ENCODE assay signal across 27 cellular contexts in the genomic region with DNA sequence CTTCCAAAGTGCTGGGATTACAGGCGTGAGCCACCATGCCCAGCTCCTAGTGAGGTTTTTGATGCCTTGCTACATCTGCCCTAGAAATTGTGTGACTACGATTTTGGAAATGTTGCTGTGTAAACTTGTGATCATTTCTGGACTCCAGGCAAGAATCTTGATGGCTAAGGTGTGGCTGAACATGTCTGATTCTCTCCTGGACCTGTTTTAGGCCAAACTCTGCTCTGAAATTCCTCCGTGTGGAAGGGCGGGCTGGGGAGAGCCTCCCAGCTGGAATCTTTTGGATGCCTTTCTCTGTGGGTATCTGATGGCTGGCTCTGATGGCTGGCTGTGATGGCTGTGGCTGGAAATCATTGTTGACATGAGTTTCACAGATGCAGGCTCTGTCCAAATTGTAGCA. TPM values are rescaled to one million over a fixed set of nuclear protein-coding genes. Genes with fewer than 3 reads are reported as not detected.
"Had no signal": no experiment of that assay in that cellular context is flagged by ENCODE, and none has a peak within 500 bp of the region (broad histone marks: within the 10 kb centered on the region; RNA-seq: fewer than 3 reads in every experiment).

No MANE protein-coding gene starts in this region.

- H3K27ac ChIP-seq: body of pancreas, SJSA1 had no signal

- ATAC-seq: activated CD8-positive, alpha-beta T cell treated with anti-CD3 and anti-CD28 coated beads, Interleukin-2, amount 10 ng/mL, durations not matched to agents 7 days and 5 days; body of pancreas; Panc1; T-helper 17 cell; WTC11 had no signal

- H3K27ac Mint-ChIP-seq: activated CD8-positive, alpha-beta T cell treated with anti-CD3 and anti-CD28 coated beads, Interleukin-2, amount 10 ng/mL, durations not matched to agents 7 days and 5 days; T-helper 17 cell; WTC11 had no signal

- H3K27me3 ChIP-seq: body of pancreas, SJSA1 had no signal

- DNase-seq: activated CD4-positive, alpha-beta T cell treated with anti-CD3 and anti-CD28 coated beads for 48 hours; activated CD4-positive, alpha-beta T cell treated with anti-CD3 and anti-CD28 coated beads, Interleukin-2, amount 50 U/mL, for 4 hours; activated CD4-positive, CD25-positive, alpha-beta regulatory T cell treated with anti-CD3 and anti-CD28 coated beads, Interleukin-2, amount 50 U/mL, for 72 hours; activated CD8-positive, alpha-beta memory T cell treated with anti-CD3 and anti-CD28 coated beads, Interleukin-2, amount 50 U/mL, for 48 hours; activated CD8-positive, alpha-beta T cell treated with anti-CD3 and anti-CD28 coated beads, Interleukin-2, amount 10 ng/mL, durations not matched to agents 7 days and 5 days; activated naive CD4-positive, alpha-beta T cell treated with anti-CD3 and anti-CD28 coated beads, Interleukin-2, amount 50 U/mL, for 16 hours; activated T-cell treated with anti-CD3 and anti-CD28 coated beads, Interleukin-2, amount 50 U/mL, for 1 hour; aorta; body of pancreas; central memory CD4-positive, alpha-beta T cell; Kasumi-1; KBM-7; NCI-H1048; NCI-H1930; NCI-H2107; NCI-H510A treated with DMSO at 0.1 percent for 48 hours; NCI-H69; NK-92 treated with Interleukin-12 subunit alpha and Interleukin-12 subunit beta, amount 100 ng/mL, for 24 hours; OCI-M1; Right ventricle myocardium superior; RPMI8226; T-helper 17 cell; T-helper 9 cell had no signal

- H3K9me3 Mint-ChIP-seq: WTC11 had no signal

- H3K4me3 Mint-ChIP-seq: activated CD8-positive, alpha-beta T cell treated with anti-CD3 and anti-CD28 coated beads, Interleukin-2, amount 10 ng/mL, durations not matched to agents 7 days and 5 days; T-helper 17 cell; WTC11 had no signal

- H3K4me1 ChIP-seq: body of pancreas, SJSA1 had no signal

- H3K9me3 ChIP-seq: body of pancreas, SJSA1 had no signal

- H3K4me3 ChIP-seq: body of pancreas, SJSA1 had no signal

- H3K4me1 Mint-ChIP-seq: WTC11 had no signal

RNA-seq across cellular contexts. Expression of gene PNPLA3, which starts 8.2 kb away (rescaled TPM):
- total RNA-seq: T-helper 17 cell had no signal
- polyA plus RNA-seq: aorta had no signal

RNA-seq across cellular contexts. Expression of gene PNPLA5, which starts 40.0 kb away (rescaled TPM):
- total RNA-seq: activated CD8-positive, alpha-beta T cell treated with anti-CD3 and anti-CD28 coated beads, Interleukin-2, amount 10 ng/mL, durations not matched to agents 7 days and 5 days; aorta; body of pancreas; bronchial epithelial cell; Right ventricle myocardium superior; SJSA1; T-helper 17 cell had no signal
